Comparison of ENCODE assay signal across 8 cellular contexts in genomic region chr21:44817914-44818635, GRCh38. TPM values are rescaled to one million over a fixed set of nuclear protein-coding genes. Genes with fewer than 3 reads are reported as not detected.
DNase-seq lines count a peak whose midpoint lies in the region; ATAC-seq and TF ChIP-seq lines count a peak whose summit lies in the region.

Gene SUMO3, minus strand, starts transcription at chr21:44818062. Its CDS starts 94 bp downstream, at chr21:44817968.

- peak within 1 kb of the TSS; percentile 77 for H3K4me3 ChIP-seq in coronary artery

- peak within 1 kb of the TSS; percentile 79 for H3K4me3 Mint-ChIP-seq in activated CD4-positive, alpha-beta T cell treated with anti-CD3 and anti-CD28 coated beads, Interleukin-2, amount 10 ng/mL, durations not matched to agents 24 days and 14 days

- intact Hi-C loops in activated CD4-positive, alpha-beta T cell treated with anti-CD3 and anti-CD28 coated beads, Interleukin-2, amount 10 ng/mL, durations not matched to agents 24 days and 14 days (cut with micrococcal nuclease), result loop anchor here (1.0 to 10.0 kb wide), 7 partner anchors 17 to 1843 kb away; partner anchors contain the start of genes CFAP410, PCBP3, PKNOX1 and PTTG1IP

- H3K27me3 Mint-ChIP-seq in activated CD4-positive, alpha-beta T cell treated with anti-CD3 and anti-CD28 coated beads, Interleukin-2, amount 10 ng/mL, durations not matched to agents 24 days and 14 days, result no peaks in the 10 kb centered on the region

- peak within 1 kb of the TSS; percentile 58 for H3K27ac Mint-ChIP-seq in activated CD4-positive, alpha-beta T cell treated with anti-CD3 and anti-CD28 coated beads, Interleukin-2, amount 10 ng/mL, durations not matched to agents 24 days and 14 days

- H3K36me3 Mint-ChIP-seq in activated CD4-positive, alpha-beta T cell treated with anti-CD3 and anti-CD28 coated beads, Interleukin-2, amount 10 ng/mL, durations not matched to agents 24 days and 14 days (ENCODE audit: low read depth), result peaks cover 4% of the 10 kb centered on the region

- peak; percentile 70 for DNase-seq in SIG-M5 treated with dmso at 0.1 percent for 504 hours (lab: John Stamatoyannopoulos, UW; ENCODE audit: unreplicated experiment)
- no peak for DNase-seq in SIG-M5 (lab: John Stamatoyannopoulos, UW)
- DNase-seq in NCI-H2227 (lab: John Stamatoyannopoulos, UW; ENCODE audit: unreplicated experiment), result peak; percentile 93
- DNase-seq in activated CD4-positive, alpha-beta T cell treated with anti-CD3 and anti-CD28 coated beads, Interleukin-2, amount 10 ng/mL, durations not matched to agents 24 days and 14 days, result peak; percentile 97
- DNase-seq in coronary artery (ENCODE audit: low spot score), result peak; percentile 85
- DNase-seq in left kidney (ENCODE audit: low read depth, low spot score), result peak; percentile 90
- peak; percentile 79 for DNase-seq in stimulated activated CD4-positive, alpha-beta T cell treated with anti-CD3 and anti-CD28 coated beads, Interleukin-1b, Interleukin-23, amount 100 ng/mL, for 4 hours (ENCODE audit: low read depth in 2 of 2)

- peaks cover 13% of the 10 kb centered on the region for H3K9me3 Mint-ChIP-seq in activated CD4-positive, alpha-beta T cell treated with anti-CD3 and anti-CD28 coated beads, Interleukin-2, amount 10 ng/mL, durations not matched to agents 24 days and 14 days

- H3K27ac ChIP-seq in coronary artery, result peak within 1 kb of the TSS; percentile 82 to 94

- TF ChIP-seq CTCF in coronary artery (IDR thresholded peaks at IDR 0.05), result no peak

- ATAC-seq in HG02884 (IDR thresholded peaks at IDR 0.05; ENCODE audit: unreplicated experiment), result peak; percentile 45

- H3K4me1 Mint-ChIP-seq in activated CD4-positive, alpha-beta T cell treated with anti-CD3 and anti-CD28 coated beads, Interleukin-2, amount 10 ng/mL, durations not matched to agents 24 days and 14 days, result peaks cover 6% of the 10 kb centered on the region

RNA-seq across cellular contexts. Expression of gene SUMO3, which starts in this region (rescaled TPM):
- 90.3 and 90.6 TPM in 2 replicates for total RNA-seq in activated CD4-positive, alpha-beta T cell treated with anti-CD3 and anti-CD28 coated beads, Interleukin-2, amount 10 ng/mL, durations not matched to agents 24 days and 14 days
